3 cellular contexts compared by ENCODE assay signal in the genomic region with DNA sequence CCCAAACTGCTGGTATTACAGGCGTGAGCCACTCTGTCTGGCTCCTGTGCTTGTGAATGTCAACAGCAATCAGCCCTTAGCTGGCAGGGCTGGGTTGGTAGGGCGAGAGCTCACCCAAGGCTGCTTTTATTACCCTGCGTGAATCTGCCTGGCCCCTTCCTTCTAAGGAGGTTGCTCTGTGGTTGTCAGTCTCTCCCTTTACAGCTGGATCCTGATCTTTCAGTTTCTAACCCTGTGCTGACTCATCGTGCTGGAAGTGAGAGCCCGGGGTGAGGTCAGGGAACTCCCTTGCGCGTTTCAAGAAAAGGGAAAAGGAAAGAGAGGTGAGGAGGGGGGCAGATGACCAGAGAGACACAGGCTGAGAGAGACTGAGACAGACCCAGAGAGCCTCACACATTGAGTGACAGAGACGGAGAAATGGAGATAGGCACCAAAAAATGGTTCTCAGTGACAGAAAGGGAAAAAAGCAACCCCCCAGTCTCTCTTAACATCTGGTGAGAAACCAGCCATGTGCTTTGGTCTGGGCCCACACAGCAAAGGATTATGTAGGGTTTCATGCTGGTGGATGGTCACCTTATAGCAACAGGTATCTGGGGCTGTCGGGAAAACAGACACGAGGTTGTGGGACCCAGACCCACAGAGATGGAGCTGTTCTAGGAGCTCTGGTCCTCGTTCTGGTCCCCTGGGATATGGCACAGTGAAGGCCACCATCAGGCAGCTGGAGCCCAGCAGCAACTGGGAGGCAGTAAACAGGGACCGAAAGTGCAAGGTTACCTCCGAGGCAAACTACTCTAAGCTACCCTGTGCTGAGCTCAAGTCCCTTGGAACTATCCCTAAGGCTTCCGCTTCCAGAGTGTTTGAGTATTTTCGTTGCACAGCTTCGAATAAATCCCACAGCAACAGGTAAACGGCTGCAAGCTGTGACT.
A peak's percentile ranks its signal among the peaks of the same experiment; 100 is the strongest.
TF ChIP-seq lines count a peak whose summit lies in the region.

No MANE protein-coding gene starts in this region.

TF ChIP-seq in HCT116, 20 proteins besides CTCF, POLR2A, EP300 and RAD21:
- TF ChIP-seq SRF (IDR thresholded peaks at IDR 0.05; ENCODE audit: low read depth) (no peak), FOSL1 (IDR thresholded peaks at IDR 0.05; ENCODE audit: low read depth) (peak; percentile 47; the same call in 1 of the 2 replicates), JUND (IDR thresholded peaks at IDR 0.05) (0 out of 2 replicates have a peak, but pooled peaks have one; percentile 27)

TF ChIP-seq in SK-N-SH, 30 proteins besides CTCF, POLR2A, EP300 and RAD21:
- TF ChIP-seq, protein P1, sequence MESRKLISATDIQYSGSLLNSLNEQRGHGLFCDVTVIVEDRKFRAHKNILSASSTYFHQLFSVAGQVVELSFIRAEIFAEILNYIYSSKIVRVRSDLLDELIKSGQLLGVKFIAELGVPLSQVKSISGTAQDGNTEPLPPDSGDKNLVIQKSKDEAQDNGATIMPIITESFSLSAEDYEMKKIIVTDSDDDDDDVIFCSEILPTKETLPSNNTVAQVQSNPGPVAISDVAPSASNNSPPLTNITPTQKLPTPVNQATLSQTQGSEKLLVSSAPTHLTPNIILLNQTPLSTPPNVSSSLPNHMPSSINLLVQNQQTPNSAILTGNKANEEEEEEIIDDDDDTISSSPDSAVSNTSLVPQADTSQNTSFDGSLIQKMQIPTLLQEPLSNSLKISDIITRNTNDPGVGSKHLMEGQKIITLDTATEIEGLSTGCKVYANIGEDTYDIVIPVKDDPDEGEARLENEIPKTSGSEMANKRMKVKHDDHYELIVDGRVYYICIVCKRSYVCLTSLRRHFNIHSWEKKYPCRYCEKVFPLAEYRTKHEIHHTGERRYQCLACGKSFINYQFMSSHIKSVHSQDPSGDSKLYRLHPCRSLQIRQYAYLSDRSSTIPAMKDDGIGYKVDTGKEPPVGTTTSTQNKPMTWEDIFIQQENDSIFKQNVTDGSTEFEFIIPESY (IDR thresholded peaks at IDR 0.05; ENCODE audit: borderline replicate concordance, low read depth): no peak
- TF ChIP-seq FOSL2 (IDR thresholded peaks at IDR 0.05; ENCODE audit: borderline replicate concordance, low read depth) (peak; percentile 47; the same call in 1 of the 2 replicates), SIN3A (IDR thresholded peaks at IDR 0.05; ENCODE audit: borderline replicate concordance, low read depth, low read length) (no peak)

TF ChIP-seq in neural cell, 6 proteins besides CTCF, POLR2A, EP300 and RAD21:
- TF ChIP-seq, protein P2, sequence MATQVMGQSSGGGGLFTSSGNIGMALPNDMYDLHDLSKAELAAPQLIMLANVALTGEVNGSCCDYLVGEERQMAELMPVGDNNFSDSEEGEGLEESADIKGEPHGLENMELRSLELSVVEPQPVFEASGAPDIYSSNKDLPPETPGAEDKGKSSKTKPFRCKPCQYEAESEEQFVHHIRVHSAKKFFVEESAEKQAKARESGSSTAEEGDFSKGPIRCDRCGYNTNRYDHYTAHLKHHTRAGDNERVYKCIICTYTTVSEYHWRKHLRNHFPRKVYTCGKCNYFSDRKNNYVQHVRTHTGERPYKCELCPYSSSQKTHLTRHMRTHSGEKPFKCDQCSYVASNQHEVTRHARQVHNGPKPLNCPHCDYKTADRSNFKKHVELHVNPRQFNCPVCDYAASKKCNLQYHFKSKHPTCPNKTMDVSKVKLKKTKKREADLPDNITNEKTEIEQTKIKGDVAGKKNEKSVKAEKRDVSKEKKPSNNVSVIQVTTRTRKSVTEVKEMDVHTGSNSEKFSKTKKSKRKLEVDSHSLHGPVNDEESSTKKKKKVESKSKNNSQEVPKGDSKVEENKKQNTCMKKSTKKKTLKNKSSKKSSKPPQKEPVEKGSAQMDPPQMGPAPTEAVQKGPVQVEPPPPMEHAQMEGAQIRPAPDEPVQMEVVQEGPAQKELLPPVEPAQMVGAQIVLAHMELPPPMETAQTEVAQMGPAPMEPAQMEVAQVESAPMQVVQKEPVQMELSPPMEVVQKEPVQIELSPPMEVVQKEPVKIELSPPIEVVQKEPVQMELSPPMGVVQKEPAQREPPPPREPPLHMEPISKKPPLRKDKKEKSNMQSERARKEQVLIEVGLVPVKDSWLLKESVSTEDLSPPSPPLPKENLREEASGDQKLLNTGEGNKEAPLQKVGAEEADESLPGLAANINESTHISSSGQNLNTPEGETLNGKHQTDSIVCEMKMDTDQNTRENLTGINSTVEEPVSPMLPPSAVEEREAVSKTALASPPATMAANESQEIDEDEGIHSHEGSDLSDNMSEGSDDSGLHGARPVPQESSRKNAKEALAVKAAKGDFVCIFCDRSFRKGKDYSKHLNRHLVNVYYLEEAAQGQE (IDR thresholded peaks at IDR 0.05; ENCODE audit: borderline replicate concordance): no peak
- TF ChIP-seq MXI1 (conservative IDR thresholded peaks at IDR 0.05; ENCODE audit: poor library complexity, severe bottlenecking) (no peak), TAF1 (IDR thresholded peaks at IDR 0.05; ENCODE audit: low read depth) (no peak), POLR2AphosphoS5 (IDR thresholded peaks at IDR 0.05) (no peak), EZH2 (IDR thresholded peaks at IDR 0.05; ENCODE audit: borderline replicate concordance, insufficient read depth, low read length, poor library complexity, severe bottlenecking) (no peak), SMC3 (conservative IDR thresholded peaks at IDR 0.05; ENCODE audit: poor library complexity) (no peak)
TF ChIP-seq in neural cell: peak in this region for 0.
